In genomic region chr16:3282103-3282746, GRCh38 we compare ENCODE assay signal across 8 cellular contexts. TPM values are rescaled to one million over a fixed set of nuclear protein-coding genes. Genes with fewer than 3 reads are reported as not detected.
A peak's percentile ranks its signal among the peaks of the same experiment; 100 is the strongest.
DNase-seq lines count a peak whose midpoint lies in the region; ATAC-seq lines count a peak whose summit lies in the region.

No MANE protein-coding gene starts in this region.

- peak overlapping the region; percentile 80 for H3K4me3 ChIP-seq in GM08714 (ENCODE audit: low read length)
- H3K4me3 ChIP-seq in mucosa of stomach (ENCODE audit: low read length), result peak overlapping the region; percentile 85

- peak overlapping the region; percentile 81 for H3K9ac ChIP-seq in mucosa of stomach (ENCODE audit: low read length)

- no peaks in the 10 kb centered on the region for H3K9me3 ChIP-seq in mucosa of stomach (ENCODE audit: control insufficient read depth, low read length)

- H3K27ac Mint-ChIP-seq in effector memory CD8-positive, alpha-beta T cell, result peak overlapping the region; percentile 91 to 94

- no peaks in the 10 kb centered on the region for H3K27me3 ChIP-seq in mucosa of stomach (ENCODE audit: control insufficient read depth, insufficient read depth, low read length)

- H3K27me3 Mint-ChIP-seq in effector memory CD8-positive, alpha-beta T cell, result no peaks in the 10 kb centered on the region

- peaks cover 6% of the 10 kb centered on the region for H3K4me1 ChIP-seq in mucosa of stomach (ENCODE audit: control insufficient read depth, insufficient read depth, low read length)

- peaks cover 21 to 31% of the 10 kb centered on the region in 2 donors for H3K4me1 Mint-ChIP-seq in effector memory CD8-positive, alpha-beta T cell (ENCODE audit: low read depth in 2 of 2)

- H3K4me3 Mint-ChIP-seq in effector memory CD8-positive, alpha-beta T cell, result peak overlapping the region; percentile 86 to 89

- ATAC-seq in GM21737 (IDR thresholded peaks at IDR 0.05; ENCODE audit: unreplicated experiment), result peak; percentile 19
- peak; percentile 15 for ATAC-seq in effector memory CD8-positive, alpha-beta T cell (replicated peaks)

- no peaks in the 10 kb centered on the region for H3K9me3 Mint-ChIP-seq in effector memory CD8-positive, alpha-beta T cell

- H3K36me3 ChIP-seq in mucosa of stomach (ENCODE audit: control insufficient read depth, insufficient read depth, low read length), result peaks cover 13% of the 10 kb centered on the region

- H3K36me3 Mint-ChIP-seq in effector memory CD8-positive, alpha-beta T cell (ENCODE audit: insufficient read depth), result peaks cover 22% of the 10 kb centered on the region

- peak; percentile 67 for DNase-seq in HuH-7.5 (ENCODE audit: low spot score)
- DNase-seq in SHP77 treated with DMSO at 0.1 percent for 48 hours (lab: John Stamatoyannopoulos, UW), result peak; percentile 27
- DNase-seq in effector memory CD8-positive, alpha-beta T cell, result no peak
- no peak for DNase-seq in NCI-H1048 (lab: John Stamatoyannopoulos, UW)
- no peak for DNase-seq in mucosa of gallbladder (ENCODE audit: low spot score)

RNA-seq across cellular contexts. Expression of gene ZNF263, which starts 1.1 kb away (rescaled TPM):
- 23.8 TPM for total RNA-seq in mucosa of gallbladder

RNA-seq across cellular contexts. Expression of gene TIGD7, which starts 23.0 kb away (rescaled TPM):
- 9.9 TPM for total RNA-seq in mucosa of gallbladder

RNA-seq across cellular contexts. Expression of gene ZNF75A, which starts 23.1 kb away (rescaled TPM):
- total RNA-seq in mucosa of gallbladder, result 25.9 TPM

RNA-seq across cellular contexts. Expression of gene MEFV, which starts 25.8 kb away (rescaled TPM):
- total RNA-seq in mucosa of gallbladder, result 0.52 TPM

RNA-seq across cellular contexts. Expression of gene ZNF200, which starts 47.3 kb away (rescaled TPM):
- total RNA-seq in mucosa of gallbladder, result 7.6 TPM

Comparison
In these comparisons a context has a peak if more than half of its experiments do, and no peak if none do; other contexts are left out.
1. DNase-seq: peak in HuH-7.5 (single experiment) and SHP77 treated with DMSO at 0.1 percent for 48 hours (single experiment); none in effector memory CD8-positive, alpha-beta T cell (0 of 3), NCI-H1048 (single experiment) and mucosa of gallbladder (single experiment).